24 cellular contexts compared by ENCODE assay signal in the genomic region with DNA sequence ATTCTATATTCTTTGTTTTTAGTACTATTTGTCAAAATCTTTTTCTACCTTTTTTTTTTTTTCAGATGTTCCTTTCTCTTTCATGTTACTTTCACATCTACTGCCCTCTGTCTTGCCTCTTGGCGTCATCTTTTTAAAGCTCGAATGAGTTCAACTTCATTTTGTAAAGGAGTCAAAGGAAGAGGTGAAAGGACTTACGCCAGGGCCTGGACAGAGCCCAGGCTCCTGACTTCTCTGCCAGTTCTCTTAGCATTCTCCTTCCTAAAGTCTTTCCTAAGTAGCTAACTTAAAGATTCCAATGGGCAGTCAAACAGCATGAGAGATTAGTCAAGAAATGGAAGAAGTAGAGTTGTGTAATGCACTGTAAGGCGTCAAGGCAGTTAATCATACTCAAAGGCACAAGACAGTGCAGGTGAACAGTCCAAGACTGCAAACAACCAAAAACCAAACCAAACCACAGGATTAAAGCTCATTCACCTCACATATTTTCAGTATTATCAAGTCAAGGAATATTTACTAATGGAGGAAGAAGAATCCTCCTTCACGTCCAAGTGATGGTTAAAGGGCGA.
DNase-seq lines count a peak whose midpoint lies in the region; ATAC-seq, FAIRE-seq and TF ChIP-seq lines count a peak whose summit lies in the region.
"Had no signal": no experiment of that assay in that cellular context is flagged by ENCODE, and none has a peak within 500 bp of the region (broad histone marks: within the 10 kb centered on the region; RNA-seq: fewer than 3 reads in every experiment).

No MANE protein-coding gene starts in this region.

- peak; percentile 83 for FAIRE-seq in GM12892 (lab: Jason Lieb, UNC)
- no peak for FAIRE-seq in pancreas (lab: Jason Lieb, UNC)
- FAIRE-seq: endothelial cell of umbilical vein, keratinocyte had no signal

- WGBS in pancreas, 2 donors = 92 to 94% methylated on average over 6 of the region's 6 CpGs

- intact Hi-C loops in pancreas (cut with DNase I) = no loop called here

- H3K9me3 ChIP-seq in OCI-LY3 (ENCODE audit: insufficient read depth, low read length) (no peaks in the 10 kb centered on the region), osteoblast (ENCODE audit: low read depth, low read length) (no peaks in the 10 kb centered on the region), pancreas (no peaks in the 10 kb centered on the region)
- H3K9me3 ChIP-seq: mucosa of descending colon, upper lobe of left lung had no signal

- ATAC-seq in pancreas = no peak
- ATAC-seq: mucosa of descending colon; natural killer cell treated with Interleukin-12 subunit alpha and Interleukin-12 subunit beta and Interleukin-15 and Interleukin-18, amount 100 ng/mL, for 72 hours; stimulated activated effector memory CD8-positive, alpha-beta T cell treated with anti-CD3 and anti-CD28 coated beads, Interleukin-12 subunit alpha, Interleukin-12 subunit beta, amount 100 ng/mL, for 72 hours had no signal

- H3K79me2 ChIP-seq in OCI-LY3 (ENCODE audit: low read length) (peaks cover 100% of the 10 kb centered on the region), osteoblast (ENCODE audit: insufficient read depth, low read length) (peaks cover 30% of the 10 kb centered on the region)

- H3K27ac ChIP-seq in OCI-LY3 (ENCODE audit: low read length) = 0 out of 2 replicates have a peak overlapping the region, but pooled peaks have one; percentile 3
- no peak overlapping the region for H3K27ac ChIP-seq in epithelial cell of prostate
- H3K27ac ChIP-seq in osteoblast (ENCODE audit: low read depth, low read length) = no peak overlapping the region
- no peak overlapping the region for H3K27ac ChIP-seq in pancreas
- H3K27ac ChIP-seq: RWPE1 had no signal

- DNase-seq in GM12892 (ENCODE audit: insufficient read length) (no peak), epithelial cell of prostate (ENCODE audit: low read depth, low spot score) (peak; percentile 50), osteoblast (ENCODE audit: insufficient read length, low spot score, missing footprints) (peak; percentile 6), SKM-1 (lab: John Stamatoyannopoulos, UW; ENCODE audit: unreplicated experiment) (no peak), pancreas (no peak), DMS153 (lab: John Stamatoyannopoulos, UW) (no peak), T-helper 2 cell (no peak)
- DNase-seq: activated CD4-positive, alpha-beta T cell treated with anti-CD3 and anti-CD28 coated beads for 4 hours; activated CD8-positive, alpha-beta memory T cell treated with anti-CD3 and anti-CD28 coated beads for 24 hours; activated naive CD4-positive, alpha-beta T cell treated with anti-CD3 and anti-CD28 coated beads, Interleukin-2, amount 50 U/mL, for 16 hours; activated T-cell treated with anti-CD3 and anti-CD28 coated beads for 4 hours; amniotic stem cell; head of caudate nucleus; mucosa of descending colon; NCI-H1105; NCI-H187; NCI-H2171; upper lobe of left lung had no signal

- H3K4me3 ChIP-seq in OCI-LY3 (ENCODE audit: low read length) (no peak overlapping the region), osteoblast (ENCODE audit: insufficient read depth, low read length) (no peak overlapping the region), pancreas (no peak overlapping the region)
- H3K4me3 ChIP-seq: mucosa of descending colon, upper lobe of left lung had no signal

- H3K4me1 ChIP-seq in OCI-LY3 (ENCODE audit: low read length) (peaks cover 39% of the 10 kb centered on the region), osteoblast (ENCODE audit: insufficient read depth, low read length) (peaks cover 3% of the 10 kb centered on the region), pancreas (no peaks in the 10 kb centered on the region)

- H3K9ac ChIP-seq in OCI-LY3 (ENCODE audit: low read length) = no peak overlapping the region

- H4K20me1 ChIP-seq in OCI-LY3 (ENCODE audit: insufficient read depth, low read length) (peaks cover 94% of the 10 kb centered on the region), osteoblast (ENCODE audit: insufficient read depth, low read length) (peaks cover 14% of the 10 kb centered on the region)

- TF ChIP-seq CTCF in OCI-LY3 (IDR thresholded peaks at IDR 0.05; ENCODE audit: low read depth, low read length) (no peak), osteoblast (IDR thresholded peaks at IDR 0.05; ENCODE audit: extremely low read depth, low read depth, low read length) (no peak), pancreas (IDR thresholded peaks at IDR 0.05) (no peak)

- H2AFZ ChIP-seq in OCI-LY3 (ENCODE audit: low read depth, low read length) (no peak overlapping the region), osteoblast (ENCODE audit: low read length) (no peak overlapping the region)

- H3K4me2 ChIP-seq in OCI-LY3 (ENCODE audit: low read length) = no peak overlapping the region
- H3K4me2 ChIP-seq in osteoblast (ENCODE audit: insufficient read depth, low read length) = no peak overlapping the region

- no peak for TF ChIP-seq POLR2A in GM12892 (IDR thresholded peaks at IDR 0.05; ENCODE audit: low read depth, low read length)

- H3K36me3 ChIP-seq in OCI-LY3 (replicated peaks; ENCODE audit: low read depth, low read length) (peaks cover 69% of the 10 kb centered on the region), osteoblast (ENCODE audit: insufficient read depth, low read length) (no peaks in the 10 kb centered on the region), pancreas (no peaks in the 10 kb centered on the region)
- H3K36me3 ChIP-seq: upper lobe of left lung had no signal

- H3K27me3 ChIP-seq in OCI-LY3 (ENCODE audit: low read depth, low read length) = no peaks in the 10 kb centered on the region
- no peaks in the 10 kb centered on the region for H3K27me3 ChIP-seq in osteoblast (ENCODE audit: insufficient read depth, low read length)
- no peaks in the 10 kb centered on the region for H3K27me3 ChIP-seq in pancreas
- H3K27me3 ChIP-seq: upper lobe of left lung had no signal

Comparison
In these comparisons a context has a peak if more than half of its experiments do, and no peak if none do; other contexts are left out.
1. DNase-seq: peak in epithelial cell of prostate (single experiment) and osteoblast (single experiment); none in GM12892 (single experiment), SKM-1 (single experiment), pancreas (0 of 6), DMS153 (single experiment) and T-helper 2 cell (0 of 5).